In genomic region chr6:11187301-11187700, GRCh38 we compare ENCODE assay signal across 21 cellular contexts.
"Had no signal": no experiment of that assay in that cellular context is flagged by ENCODE, and none has a peak within 500 bp of the region (broad histone marks: within the 10 kb centered on the region; RNA-seq: fewer than 3 reads in every experiment).

No MANE protein-coding gene starts in this region.

- DNase-seq: activated CD4-positive, alpha-beta memory T cell treated with anti-CD3 and anti-CD28 coated beads, Interleukin-2, amount 10 ng/mL, durations not matched to agents 7 days and 5 days; activated CD4-positive, alpha-beta T cell treated with anti-CD3 and anti-CD28 coated beads, Interleukin-2, amount 10 ng/mL, durations not matched to agents 24 days and 14 days; activated effector memory CD4-positive, alpha-beta T cell treated with Interleukin-2 at 50 U/mL for 16 hours; activated naive CD4-positive, alpha-beta T cell treated with anti-CD3 and anti-CD28 coated beads for 36 hours; activated T-cell treated with anti-CD3 and anti-CD28 coated beads, Interleukin-2, amount 50 U/mL, for 72 hours; amygdala; cerebellar nuclear complex; cortex of kidney; hippocampal formation; left ventricle myocardium inferior; mammary epithelial cell; occipital lobe; posterior cingulate gyrus; sigmoid colon; stimulated activated CD4-positive, alpha-beta T cell treated with anti-CD3 and anti-CD28 coated beads, Interleukin-4, amount 100 ng/mL, for 1 hour; stimulated activated naive CD4-positive, alpha-beta T cell treated with Interleukin-2 at 50 U/mL for 16 hours; SW 1271; T-helper 17 cell had no signal

- H3K27me3 ChIP-seq: sigmoid colon had no signal

- H3K27me3 Mint-ChIP-seq: activated CD4-positive, alpha-beta memory T cell treated with anti-CD3 and anti-CD28 coated beads, Interleukin-2, amount 10 ng/mL, durations not matched to agents 7 days and 5 days; activated CD4-positive, alpha-beta T cell treated with anti-CD3 and anti-CD28 coated beads, Interleukin-2, amount 10 ng/mL, durations not matched to agents 24 days and 14 days; T-helper 17 cell had no signal

- H3K4me3 Mint-ChIP-seq: activated CD4-positive, alpha-beta memory T cell treated with anti-CD3 and anti-CD28 coated beads, Interleukin-2, amount 10 ng/mL, durations not matched to agents 7 days and 5 days; activated CD4-positive, alpha-beta T cell treated with anti-CD3 and anti-CD28 coated beads, Interleukin-2, amount 10 ng/mL, durations not matched to agents 24 days and 14 days; activated naive CD4-positive, alpha-beta T cell treated with anti-CD3 and anti-CD28 coated beads for 36 hours; activated T-cell treated with anti-CD3 and anti-CD28 coated beads, Interleukin-2, amount 50 U/mL, for 72 hours; neural crest cell; T-helper 17 cell had no signal

- H3K9me3 Mint-ChIP-seq: activated CD4-positive, alpha-beta memory T cell treated with anti-CD3 and anti-CD28 coated beads, Interleukin-2, amount 10 ng/mL, durations not matched to agents 7 days and 5 days; neural crest cell had no signal

- H3K4me1 Mint-ChIP-seq: activated CD4-positive, alpha-beta memory T cell treated with anti-CD3 and anti-CD28 coated beads, Interleukin-2, amount 10 ng/mL, durations not matched to agents 7 days and 5 days; neural crest cell; T-helper 17 cell had no signal

- H3K27ac Mint-ChIP-seq: activated CD4-positive, alpha-beta memory T cell treated with anti-CD3 and anti-CD28 coated beads, Interleukin-2, amount 10 ng/mL, durations not matched to agents 7 days and 5 days; activated CD4-positive, alpha-beta T cell treated with anti-CD3 and anti-CD28 coated beads, Interleukin-2, amount 10 ng/mL, durations not matched to agents 24 days and 14 days; activated naive CD4-positive, alpha-beta T cell treated with anti-CD3 and anti-CD28 coated beads for 36 hours; T-helper 17 cell had no signal

- H3K4me1 ChIP-seq: left ventricle myocardium inferior, sigmoid colon had no signal

- ATAC-seq: activated CD4-positive, CD25-positive, alpha-beta regulatory T cell treated with anti-CD3 and anti-CD28 coated beads, Interleukin-2, amount 50 U/mL, for 24 hours; activated T-cell treated with anti-CD3 and anti-CD28 coated beads, Interleukin-2, amount 50 U/mL, for 72 hours; T-helper 17 cell had no signal

- H3K27ac ChIP-seq: epithelial cell of prostate, left ventricle myocardium inferior, sigmoid colon had no signal

- H3K4me3 ChIP-seq: left ventricle myocardium inferior, sigmoid colon had no signal

- H3K9me3 ChIP-seq: sigmoid colon had no signal
